8 cellular contexts compared by ENCODE assay signal in genomic region chr1:153534933-153535663, GRCh38.
DNase-seq lines count a peak whose midpoint lies in the region; ATAC-seq, FAIRE-seq and TF ChIP-seq lines count a peak whose summit lies in the region.

No MANE protein-coding gene starts in this region.

- CTCF ChIA-PET in HEK293T (lab: Yijun Ruan, JAX) = interaction anchor here (0.6 to 4.5 kb wide), 6 partner anchors 9 to 343 kb away, joined by 3 to 60 read pairs (median 10); partner anchors contain the start of gene S100A13

- no peak overlapping the region for H3K27ac Mint-ChIP-seq in nephron progenitor cell

- POLR2A ChIA-PET in HEK293T (lab: Yijun Ruan, JAX) = interaction anchor here (0.7 to 2.0 kb wide), 7 partner anchors 10 to 137 kb away, joined by 3 to 8 read pairs (median 6); partner anchors contain the start of genes CHTOP, S100A13 and S100A4

- peak overlapping the region; percentile 100 for H3K4me3 ChIP-seq in fibroblast of mammary gland (ENCODE audit: control insufficient read depth, low read depth, low read length)

- H3K4me1 Mint-ChIP-seq in nephron progenitor cell = peaks cover 68% of the 10 kb centered on the region

- FAIRE-seq in urothelium cell line (lab: Jason Lieb, UNC) = no peak

- H3K36me3 Mint-ChIP-seq in nephron progenitor cell (ENCODE audit: low read depth) = no peaks in the 10 kb centered on the region

- no peaks in the 10 kb centered on the region for H3K27me3 Mint-ChIP-seq in nephron progenitor cell (ENCODE audit: low read depth, poor library complexity)

- peak; percentile 5 for ATAC-seq in HG02678 (IDR thresholded peaks at IDR 0.05; ENCODE audit: unreplicated experiment)

- H3K9me3 Mint-ChIP-seq in nephron progenitor cell = no peaks in the 10 kb centered on the region

- H3K4me3 Mint-ChIP-seq in nephron progenitor cell = peak overlapping the region; percentile 56

- TF ChIP-seq CTCF in fibroblast of mammary gland (conservative IDR thresholded peaks at IDR 0.05; ENCODE audit: control insufficient read depth, insufficient read depth, low read depth, low read length) (no peak), nephron progenitor cell (IDR thresholded peaks at IDR 0.05) (no peak)

- DNase-seq in AG20443 (ENCODE audit: low spot score) (peak; percentile 49), fibroblast of mammary gland (ENCODE audit: low read depth) (peak; percentile 59), nephron progenitor cell (no peak), NCI-H2171 treated with DMSO at 0.1 percent for 48 hours (lab: John Stamatoyannopoulos, UW) (no peak), urothelium cell line (ENCODE audit: low spot score) (no peak), HEK293T (ENCODE audit: extremely low spot score) (no peak)
- DNase-seq in activated CD4-positive, alpha-beta T cell treated with anti-CD3 and anti-CD28 coated beads, Interleukin-2, amount 50 U/mL, for 48 hours = peak; percentile 67 to 73

TF ChIP-seq in HEK293T, 16 proteins besides CTCF, POLR2A, EP300 and RAD21:
- TF ChIP-seq BHLHE40 (IDR thresholded peaks at IDR 0.05; ENCODE audit: borderline replicate concordance) = no peak
- TF ChIP-seq HDGF (IDR thresholded peaks at IDR 0.05; ENCODE audit: borderline replicate concordance) = no peak
- no peak for TF ChIP-seq CTBP1 (IDR thresholded peaks at IDR 0.05; ENCODE audit: borderline replicate concordance)
- no peak for TF ChIP-seq FOXA1 (IDR thresholded peaks at IDR 0.05)
- no peak for TF ChIP-seq TARDBP (IDR thresholded peaks at IDR 0.05)
- TF ChIP-seq ZNF384 (IDR thresholded peaks at IDR 0.05) = no peak
- TF ChIP-seq, protein P1, sequence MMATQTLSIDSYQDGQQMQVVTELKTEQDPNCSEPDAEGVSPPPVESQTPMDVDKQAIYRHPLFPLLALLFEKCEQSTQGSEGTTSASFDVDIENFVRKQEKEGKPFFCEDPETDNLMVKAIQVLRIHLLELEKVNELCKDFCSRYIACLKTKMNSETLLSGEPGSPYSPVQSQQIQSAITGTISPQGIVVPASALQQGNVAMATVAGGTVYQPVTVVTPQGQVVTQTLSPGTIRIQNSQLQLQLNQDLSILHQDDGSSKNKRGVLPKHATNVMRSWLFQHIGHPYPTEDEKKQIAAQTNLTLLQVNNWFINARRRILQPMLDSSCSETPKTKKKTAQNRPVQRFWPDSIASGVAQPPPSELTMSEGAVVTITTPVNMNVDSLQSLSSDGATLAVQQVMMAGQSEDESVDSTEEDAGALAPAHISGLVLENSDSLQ (IDR thresholded peaks at IDR 0.05) = no peak

Comparison
In these comparisons a context has a peak if more than half of its experiments do, and no peak if none do; other contexts are left out.
1. DNase-seq: peak in AG20443 (single experiment), activated CD4-positive, alpha-beta T cell treated with anti-CD3 and anti-CD28 coated beads, Interleukin-2, amount 50 U/mL, for 48 hours (2 of 2) and fibroblast of mammary gland (single experiment); none in nephron progenitor cell (single experiment), NCI-H2171 treated with DMSO at 0.1 percent for 48 hours (single experiment), urothelium cell line (single experiment) and HEK293T (single experiment).